Comparison of ENCODE assay signal across 1 cellular context in genomic region chr6:22383016-22383415, GRCh38.
TF ChIP-seq lines count a peak whose summit lies in the region.

No MANE protein-coding gene starts in this region.

TF ChIP-seq in IMR-90, 13 proteins besides CTCF, POLR2A, EP300 and RAD21:
- TF ChIP-seq USF2 (IDR thresholded peaks at IDR 0.05; ENCODE audit: low read depth, low read length) (0 out of 2 replicates have a peak, but pooled peaks have one; percentile 14), NFE2L2 (IDR thresholded peaks at IDR 0.05; ENCODE audit: low read depth, low read length) (no peak)
